Comparison of ENCODE assay signal across 8 cellular contexts in genomic region chr1:11979453-11979817, GRCh38. TPM values are rescaled to one million over a fixed set of nuclear protein-coding genes. Genes with fewer than 3 reads are reported as not detected.
DNase-seq lines count a peak whose midpoint lies in the region; ATAC-seq, FAIRE-seq and TF ChIP-seq lines count a peak whose summit lies in the region.

No MANE protein-coding gene starts in this region.

- H3K23me2 ChIP-seq in H9 (ENCODE audit: insufficient read length, low read depth, low read length, poor library complexity, severe bottlenecking) = peaks cover 9% of the 10 kb centered on the region

- H4K91ac ChIP-seq in H9 (ENCODE audit: insufficient read length, low read depth, low read length) (no peak overlapping the region), trophoblast cell (ENCODE audit: low read depth, low read length) (no peak overlapping the region)

- no peak for ATAC-seq in GM21423 (IDR thresholded peaks at IDR 0.05; ENCODE audit: unreplicated experiment)

- POLR2A ChIA-PET in SK-N-SH (lab: Yijun Ruan, JAX) = interaction anchor here (1.2 to 3.5 kb wide), 3 partner anchors 40 to 71 kb away, joined by 3 to 37 read pairs (median 4); partner anchors contain the start of gene MIIP

- H3K14ac ChIP-seq in H9 (ENCODE audit: insufficient read depth, low read length) (peak overlapping the region; percentile 58; the same call in 1 of the 2 replicates), trophoblast cell (ENCODE audit: low read length) (no peak overlapping the region)

- no peak overlapping the region for H2BK15ac ChIP-seq in H9 (ENCODE audit: low read depth, low read length)

- H2BK120ac ChIP-seq in H9 (ENCODE audit: low read depth, low read length, poor library complexity, severe bottlenecking) = no peak overlapping the region
- H2BK120ac ChIP-seq in trophoblast cell (ENCODE audit: insufficient read depth, low read length, poor library complexity) = no peak overlapping the region

- no peak for TF ChIP-seq RAD21 in SK-N-SH (IDR thresholded peaks at IDR 0.05; ENCODE audit: low read length)

- H3K18ac ChIP-seq in H9 (ENCODE audit: insufficient read length, low read depth, low read length) = no peak overlapping the region
- no peak overlapping the region for H3K18ac ChIP-seq in trophoblast cell (ENCODE audit: low read length)

- H4K5ac ChIP-seq in H9 (ENCODE audit: insufficient read length, low read depth, low read length) = no peak overlapping the region

- no peaks in the 10 kb centered on the region for H3K9me2 ChIP-seq in SK-N-SH

- peak overlapping the region; percentile 5 for H3K9ac ChIP-seq in H9 (ENCODE audit: extremely low read depth, insufficient read length, low read length)
- peak overlapping the region; percentile 95; the same call in 1 of the 2 replicates for H3K9ac ChIP-seq in SK-N-SH
- peak overlapping the region; percentile 27 for H3K9ac ChIP-seq in fibroblast of lung (ENCODE audit: insufficient read depth, low read length)
- no peak overlapping the region for H3K9ac ChIP-seq in trophoblast cell (ENCODE audit: low read length)

- H4K8ac ChIP-seq in H9 (replicated peaks; ENCODE audit: insufficient read length, low read depth, low read length) (no peak overlapping the region), trophoblast cell (ENCODE audit: low read depth, low read length) (no peak overlapping the region)

- H3K79me2 ChIP-seq in H9 (ENCODE audit: insufficient read depth, low read length) (peaks cover 1% of the 10 kb centered on the region; the same call in 1 of the 2 replicates), SK-N-SH (ENCODE audit: insufficient read depth) (peaks cover 42% of the 10 kb centered on the region), fibroblast of lung (ENCODE audit: control insufficient read depth, insufficient read depth, low read length) (peaks cover 21% of the 10 kb centered on the region), trophoblast cell (ENCODE audit: control insufficient read depth, insufficient read depth, low read length, poor library complexity) (peaks cover 5% of the 10 kb centered on the region)

- peak overlapping the region; percentile 96 to 98 for H3K4me3 Mint-ChIP-seq in H9

- no peak for DNase-seq in H9
- DNase-seq in SK-N-SH = no peak
- DNase-seq in fibroblast of lung (ENCODE audit: low read depth in 2 of 2) = no peak
- no peak for DNase-seq in trophoblast cell
- no peak for DNase-seq in H54 (ENCODE audit: insufficient read length, low spot score)
- no peak for DNase-seq in UCSD-AML1 (lab: John Stamatoyannopoulos, UW; ENCODE audit: unreplicated experiment)
- no peak for DNase-seq in NOMO-1 (lab: John Stamatoyannopoulos, UW; ENCODE audit: unreplicated experiment in 2 of 2)

- H3K27ac Mint-ChIP-seq in H9 = peak overlapping the region; percentile 76 to 93 (median 90); a peak in 5 of 7 replicates

- no peak overlapping the region for H3K56ac ChIP-seq in H9 (ENCODE audit: insufficient read length, low read depth, low read length)

- WGBS in H9 (ENCODE audit: extremely low coverage, insufficient read length, low lambda C conversion rate) = no CpG with 5 or more reads among the region's 17 CpGs
- 85% methylated on average over 16 of the region's 17 CpGs for WGBS in SK-N-SH (ENCODE audit: low lambda C conversion rate)
- no CpG with 5 or more reads among the region's 17 CpGs for WGBS in trophoblast cell (ENCODE audit: extremely low coverage, insufficient coverage, insufficient read length)

- peaks cover 26% of the 10 kb centered on the region for H3F3A ChIP-seq in SK-N-SH (replicated peaks; ENCODE audit: insufficient read depth)

- no peaks in the 10 kb centered on the region for H3K27me3 ChIP-seq in H9 (ENCODE audit: insufficient read depth, low read length)
- no peaks in the 10 kb centered on the region for H3K27me3 ChIP-seq in SK-N-SH (ENCODE audit: insufficient read depth)
- H3K27me3 ChIP-seq in fibroblast of lung (ENCODE audit: control insufficient read depth, insufficient read depth, low read length) = no peaks in the 10 kb centered on the region
- H3K27me3 ChIP-seq in trophoblast cell (ENCODE audit: insufficient read depth, low read length) = no peaks in the 10 kb centered on the region

- no peaks in the 10 kb centered on the region; the same call in 1 of the 2 replicates for H3K27me3 Mint-ChIP-seq in H9 (ENCODE audit: low read depth)

- H2BK12ac ChIP-seq in H9 (ENCODE audit: insufficient read length, low read depth, low read length) (no peak overlapping the region), trophoblast cell (ENCODE audit: low read length) (no peak overlapping the region)

- peaks cover 18 to 28% of the 10 kb centered on the region in 2 experiments for H3K36me3 ChIP-seq in SK-N-SH (replicated peaks in 1 of 2; ENCODE audit: control insufficient read depth in 1 of 2, insufficient read depth in 2 of 2, low read length in 1 of 2)
- H3K36me3 ChIP-seq in fibroblast of lung (ENCODE audit: control insufficient read depth, insufficient read depth, low read length) = peaks cover 4% of the 10 kb centered on the region
- peaks cover 31 to 36% of the 10 kb centered on the region in 2 experiments for H3K36me3 ChIP-seq in trophoblast cell (ENCODE audit: control insufficient read depth in 1 of 2, insufficient read depth in 2 of 2, low read length in 2 of 2)

- no peaks in the 10 kb centered on the region for H3K9me3 Mint-ChIP-seq in H9

- TF ChIP-seq POLR2A in H54 (IDR thresholded peaks at IDR 0.05; ENCODE audit: low read depth, low read length) = no peak

- H3K4me1 ChIP-seq in H9 (ENCODE audit: insufficient read depth, low read length) (no peaks in the 10 kb centered on the region; the same call in 1 of the 2 replicates), SK-N-SH (ENCODE audit: control insufficient read depth in 1 of 2, insufficient read depth in 2 of 2, low read depth in 1 of 2, low read length in 1 of 2) (peaks cover 27 to 34% of the 10 kb centered on the region in 2 experiments; a peak in 2 of 4 replicates), fibroblast of lung (ENCODE audit: control insufficient read depth, extremely low read depth, insufficient read depth, low read length) (peaks cover 16% of the 10 kb centered on the region), trophoblast cell (ENCODE audit: control insufficient read depth in 1 of 2, insufficient read depth in 2 of 2, low read length in 2 of 2) (peaks cover 12 to 17% of the 10 kb centered on the region in 2 experiments)

- no peak overlapping the region for H2AFZ ChIP-seq in H9 (ENCODE audit: low read length)
- H2AFZ ChIP-seq in SK-N-SH (ENCODE audit: low read depth) = peak overlapping the region; percentile 75; the same call in 1 of the 2 replicates
- H2AFZ ChIP-seq in fibroblast of lung (ENCODE audit: low read length) = peak overlapping the region; percentile 61
- H2AFZ ChIP-seq in trophoblast cell (ENCODE audit: insufficient read depth, low read length, poor library complexity) = no peak overlapping the region

- H2BK5ac ChIP-seq in H9 (ENCODE audit: insufficient read length, low read length) (no peak overlapping the region), trophoblast cell (ENCODE audit: low read depth, low read length, poor library complexity) (no peak overlapping the region)

- H4K12ac ChIP-seq in trophoblast cell (ENCODE audit: low read depth, low read length) = no peak overlapping the region

- H2AK5ac ChIP-seq in H9 (ENCODE audit: insufficient read length, low read length) (no peak overlapping the region), trophoblast cell (ENCODE audit: low read length) (no peak overlapping the region)

- CTCF ChIA-PET in SK-N-SH (lab: Yijun Ruan, JAX) = interaction anchor here (1.4 to 2.4 kb wide), 2 partner anchors 12 to 71 kb away, joined by 3 to 9 read pairs; no protein-coding TSS in a partner anchor

- H3K36me3 Mint-ChIP-seq in H9 (ENCODE audit: insufficient read depth in 1 of 3, low read depth in 3 of 3) = peaks cover 19 to 45% (median 38%) of the 10 kb centered on the region in 3 experiments; a peak in 6 of 7 replicates

- no peak overlapping the region for H2BK20ac ChIP-seq in H9 (ENCODE audit: low read depth, low read length, poor library complexity, severe bottlenecking)

- H3K4me2 ChIP-seq in H9 (ENCODE audit: insufficient read depth, insufficient read length, low read length) = peak overlapping the region; percentile 61
- H3K4me2 ChIP-seq in SK-N-SH = peak overlapping the region; percentile 99; the same call in 1 of the 2 replicates
- peak overlapping the region; percentile 81 for H3K4me2 ChIP-seq in fibroblast of lung (ENCODE audit: extremely low read depth, insufficient read depth, low read length)
- H3K4me2 ChIP-seq in trophoblast cell (ENCODE audit: low read length) = peak overlapping the region; percentile 65

- H3T11ph ChIP-seq in H9 (ENCODE audit: low read length) = no peak overlapping the region

- H3K27ac ChIP-seq in H9 (ENCODE audit: insufficient read length, low read depth, low read length) (no peak overlapping the region), SK-N-SH (ENCODE audit: low read depth in 2 of 2, low read length in 1 of 2) (peak overlapping the region; percentile 69 to 85), fibroblast of lung (ENCODE audit: insufficient read depth, low read length) (peak overlapping the region; percentile 87), trophoblast cell (ENCODE audit: low read depth, low read length) (peak overlapping the region; percentile 55)

- FAIRE-seq in H54 (lab: Jason Lieb, UNC) = no peak

- H3K79me1 ChIP-seq in H9 (ENCODE audit: insufficient read depth, low read depth, low read length, poor library complexity, severe bottlenecking) = no peaks in the 10 kb centered on the region
- H3K79me1 ChIP-seq in trophoblast cell (ENCODE audit: low read length) = peaks cover 4% of the 10 kb centered on the region

- TF ChIP-seq CTCF in H9 (conservative IDR thresholded peaks at IDR 0.05) (no peak), SK-N-SH (IDR thresholded peaks at IDR 0.05) (no peak), fibroblast of lung (conservative IDR thresholded peaks at IDR 0.05 in 1 of 2, IDR thresholded peaks at IDR 0.05 in 1 of 2; ENCODE audit: low read depth in 1 of 2, low read length in 2 of 2) (no peak)

- H3K4me1 Mint-ChIP-seq in H9 = peaks cover 14 to 20% of the 10 kb centered on the region in 2 experiments

- no peak for TF ChIP-seq EP300 in SK-N-SH (IDR thresholded peaks at IDR 0.05; ENCODE audit: borderline replicate concordance in 1 of 2, low read depth in 1 of 2, low read length in 1 of 2)

- H3K9me3 ChIP-seq in H9 (ENCODE audit: control insufficient read depth, low read depth, low read length) = no peaks in the 10 kb centered on the region
- no peaks in the 10 kb centered on the region for H3K9me3 ChIP-seq in SK-N-SH
- no peaks in the 10 kb centered on the region for H3K9me3 ChIP-seq in fibroblast of lung (ENCODE audit: control insufficient read depth, insufficient read depth, low read depth, low read length)
- H3K9me3 ChIP-seq in trophoblast cell (ENCODE audit: insufficient read depth, low read depth, low read length) = no peaks in the 10 kb centered on the region

- H4K20me1 ChIP-seq in H9 (ENCODE audit: control insufficient read depth, insufficient read depth, insufficient read length) (no peaks in the 10 kb centered on the region), SK-N-SH (ENCODE audit: insufficient read depth) (0 out of 2 replicates have a peak, but pooled peaks cover 6% of the 10 kb centered on the region), fibroblast of lung (ENCODE audit: control insufficient read depth, extremely low read depth, insufficient read depth, low read length) (no peaks in the 10 kb centered on the region)

- H3K23ac ChIP-seq in H9 (ENCODE audit: insufficient read length, low read depth, low read length) (no peak overlapping the region), trophoblast cell (ENCODE audit: low read length) (no peak overlapping the region)

- H3K4me3 ChIP-seq in SK-N-SH (ENCODE audit: low read depth in 2 of 2, low read length in 1 of 2) (peak overlapping the region; percentile 80 to 96; a peak in 3 of 4 replicates), fibroblast of lung (replicated peaks in 1 of 4; ENCODE audit: control extremely low read depth in 1 of 4, insufficient read depth in 1 of 4, low read depth in 3 of 4, low read length in 4 of 4) (peak overlapping the region in 3 of 4 experiments; percentile 35 to 98 (median 42)), trophoblast cell (ENCODE audit: low read depth, low read length) (no peak overlapping the region)

- H3K4ac ChIP-seq in H9 (ENCODE audit: low read depth, low read length) (no peak overlapping the region), trophoblast cell (ENCODE audit: low read depth, low read length) (no peak overlapping the region)

RNA-seq across cellular contexts. Expression of gene MFN2, which starts 0.8 kb away (rescaled TPM):
- total RNA-seq in H9 (2021) (61.4 and 63.3 TPM in 2 replicates), fibroblast of lung (40.8 and 52.5 TPM in 2 replicates)
- polyA plus RNA-seq in SK-N-SH (2012; rRNA removed) (43.2 and 46.1 TPM in 2 replicates), fibroblast of lung (50.6 and 68.7 TPM in 2 replicates)
- polyA plus RNA-seq in SK-N-SH (2012; cell fraction: cytosol; rRNA removed) = 31.0 and 37.2 TPM in 2 replicates
- polyA plus RNA-seq in SK-N-SH (2012; cell fraction: nucleus; rRNA removed) = 56.3 and 62.9 TPM in 2 replicates
- 70.7 and 79.3 TPM in 2 replicates for polyA plus RNA-seq in fibroblast of lung (2012)
- 106 and 147 TPM in 2 replicates for polyA minus RNA-seq in fibroblast of lung (ENCODE audit: low replicate concordance)
- 43.1 and 46.4 TPM in 2 replicates for polyA plus RNA-seq in trophoblast cell (2013)

RNA-seq across cellular contexts. Expression of gene MIIP, which starts 39.9 kb away (rescaled TPM):
- total RNA-seq in H9 (2021) = 52.3 and 54.1 TPM in 2 replicates
- 24.0 and 25.6 TPM in 2 replicates for polyA plus RNA-seq in SK-N-SH (2012; rRNA removed)
- polyA plus RNA-seq in SK-N-SH (2012; cell fraction: cytosol; rRNA removed) = 6.1 and 11.1 TPM in 2 replicates
- polyA plus RNA-seq in SK-N-SH (2012; cell fraction: nucleus; rRNA removed) = 128 and 148 TPM in 2 replicates
- 27.1 and 28.8 TPM in 2 replicates for total RNA-seq in fibroblast of lung
- polyA plus RNA-seq in fibroblast of lung = 5.2 and 7.1 TPM in 2 replicates
- 9.7 and 16.4 TPM in 2 replicates for polyA plus RNA-seq in fibroblast of lung (2012)
- polyA minus RNA-seq in fibroblast of lung (ENCODE audit: low replicate concordance) = 14.1 and 18.2 TPM in 2 replicates
- polyA plus RNA-seq in trophoblast cell (2013) = 32.1 and 33.6 TPM in 2 replicates

RNA-seq across cellular contexts. Expression of gene PLOD1, which starts 44.9 kb away (rescaled TPM):
- total RNA-seq in H9 (2021) (57.0 TPM in 2 replicates), fibroblast of lung (137 and 210 TPM in 2 replicates)
- polyA plus RNA-seq in SK-N-SH (2012; rRNA removed) (204 and 257 TPM in 2 replicates), fibroblast of lung (162 and 278 TPM in 2 replicates)
- 102 and 163 TPM in 2 replicates for polyA plus RNA-seq in SK-N-SH (2012; cell fraction: cytosol; rRNA removed)
- 216 and 265 TPM in 2 replicates for polyA plus RNA-seq in SK-N-SH (2012; cell fraction: nucleus; rRNA removed)
- polyA plus RNA-seq in fibroblast of lung (2012) = 168 and 325 TPM in 2 replicates
- polyA minus RNA-seq in fibroblast of lung (ENCODE audit: low replicate concordance) = 207 and 472 TPM in 2 replicates
- 109 and 118 TPM in 2 replicates for polyA plus RNA-seq in trophoblast cell (2013)

RNA-seq across cellular contexts. Expression of gene KIAA2013, which starts 53.2 kb away (rescaled TPM):
- 45.7 and 46.8 TPM in 2 replicates for total RNA-seq in H9 (2021)
- polyA plus RNA-seq in SK-N-SH (2012; rRNA removed) = 66.1 and 67.9 TPM in 2 replicates
- 33.3 and 49.7 TPM in 2 replicates for polyA plus RNA-seq in SK-N-SH (2012; cell fraction: cytosol; rRNA removed)
- polyA plus RNA-seq in SK-N-SH (2012; cell fraction: nucleus; rRNA removed) = 44.1 and 55.1 TPM in 2 replicates
- total RNA-seq in fibroblast of lung = 38.8 and 39.3 TPM in 2 replicates
- polyA plus RNA-seq in fibroblast of lung = 31.7 and 35.3 TPM in 2 replicates
- polyA plus RNA-seq in fibroblast of lung (2012) = 35.4 and 42.0 TPM in 2 replicates
- 45.1 and 46.2 TPM in 2 replicates for polyA minus RNA-seq in fibroblast of lung (ENCODE audit: low replicate concordance)
- polyA plus RNA-seq in trophoblast cell (2013) = 29.2 and 29.9 TPM in 2 replicates

Comparison
In these comparisons a context has a peak if more than half of its experiments do, and no peak if none do; other contexts are left out.
1. H2AFZ ChIP-seq: peak in SK-N-SH (single experiment) and fibroblast of lung (single experiment); none in H9 (single experiment) and trophoblast cell (single experiment).
2. Peak in every context shown above with its lines, with median percentiles within 50 percentile points of each other: H3K4me2 ChIP-seq.